ENCODE assay signal across 1 cellular context in genomic region chr16:48454051-48454450, GRCh38.
TF ChIP-seq lines count a peak whose summit lies in the region.

No MANE protein-coding gene starts in this region.

TF ChIP-seq in IMR-90, 13 proteins besides CTCF, POLR2A, EP300 and RAD21:
- TF ChIP-seq MAFK (IDR thresholded peaks at IDR 0.05; ENCODE audit: low read depth, low read length) (no peak), NFE2L2 (IDR thresholded peaks at IDR 0.05; ENCODE audit: low read depth, low read length) (no peak), MXI1 (IDR thresholded peaks at IDR 0.05; ENCODE audit: borderline replicate concordance, low read depth, low read length) (no peak), BHLHE40 (IDR thresholded peaks at IDR 0.05; ENCODE audit: low read depth, low read length) (no peak)
